Comparison of ENCODE assay signal across 14 cellular contexts in genomic region chr20:61588356-61589054, GRCh38.
DNase-seq lines count a peak whose midpoint lies in the region; ATAC-seq and TF ChIP-seq lines count a peak whose summit lies in the region.
"Had no signal": no experiment of that assay in that cellular context is flagged by ENCODE, and none has a peak within 500 bp of the region (broad histone marks: within the 10 kb centered on the region; RNA-seq: fewer than 3 reads in every experiment).

No MANE protein-coding gene starts in this region.

- H3K9ac ChIP-seq in GM23248 (no peak overlapping the region), adipocyte (ENCODE audit: low read length) (peak overlapping the region; percentile 22), MM.1S (ENCODE audit: low read length) (no peak overlapping the region)
- H3K9ac ChIP-seq: parathyroid adenoma had no signal

- H3K9me2 ChIP-seq in GM23248 (ENCODE audit: insufficient read depth) (no peaks in the 10 kb centered on the region), MM.1S (replicated peaks; ENCODE audit: insufficient read depth, low read length) (no peaks in the 10 kb centered on the region)

- TF ChIP-seq CTCF in Peyer's patch (IDR thresholded peaks at IDR 0.05) (no peak), MM.1S (IDR thresholded peaks at IDR 0.05; ENCODE audit: low read length) (no peak)

- peaks cover 5% of the 10 kb centered on the region; the same call in 1 of the 2 replicates for H3F3A ChIP-seq in GM23248 (ENCODE audit: insufficient read depth)
- H3F3A ChIP-seq in MM.1S (ENCODE audit: insufficient read depth, low read length), result no peaks in the 10 kb centered on the region

- in situ Hi-C loops in GM23248 (cut with MboI), result no loop called here

- H2AFZ ChIP-seq in GM23248 (no peak overlapping the region), MM.1S (ENCODE audit: low read length) (no peak overlapping the region)
- H2AFZ ChIP-seq: parathyroid adenoma had no signal

- H4K20me1 ChIP-seq in GM23248 (ENCODE audit: insufficient read depth) (no peaks in the 10 kb centered on the region), MM.1S (ENCODE audit: insufficient read depth, low read length) (no peaks in the 10 kb centered on the region)

- DNase-seq in GM23248, result peak; percentile 55
- no peak for DNase-seq in adipocyte (ENCODE audit: low read depth)
- DNase-seq in islet precursor cell, result peak; percentile 91
- DNase-seq in smooth muscle cell of the brain vasculature (ENCODE audit: low read depth, low spot score), result peak; percentile 2
- DNase-seq in COR-L47 (lab: John Stamatoyannopoulos, UW), result no peak
- no peak for DNase-seq in Peyer's patch
- DNase-seq in MM.1S, result no peak
- DNase-seq: activated CD4-positive, alpha-beta T cell treated with anti-CD3 and anti-CD28 coated beads, Interleukin-2, amount 50 U/mL, for 1 hour; activated gamma-delta T cell; cerebellar nuclear complex; DND-41; stimulated activated CD4-positive, alpha-beta T cell treated with anti-CD3 and anti-CD28 coated beads, Interleukin-4, amount 100 ng/mL, for 4 hours had no signal

- H3K4me3 ChIP-seq in GM23248 (peak overlapping the region; percentile 44), adipocyte (ENCODE audit: low read length) (peak overlapping the region; percentile 67), Peyer's patch (no peak overlapping the region), MM.1S (ENCODE audit: low read length) (no peak overlapping the region)

- no peak for ATAC-seq in GM21619 (IDR thresholded peaks at IDR 0.05; ENCODE audit: unreplicated experiment)

- H3K36me3 ChIP-seq in GM23248 (ENCODE audit: low read depth) (no peaks in the 10 kb centered on the region), adipocyte (ENCODE audit: control insufficient read depth, insufficient read depth, low read length, severe bottlenecking) (no peaks in the 10 kb centered on the region), Peyer's patch (no peaks in the 10 kb centered on the region), MM.1S (replicated peaks; ENCODE audit: insufficient read depth, low read length) (no peaks in the 10 kb centered on the region)

- H3K27me3 ChIP-seq in GM23248 (replicated peaks; ENCODE audit: insufficient read depth), result no peaks in the 10 kb centered on the region
- no peaks in the 10 kb centered on the region for H3K27me3 ChIP-seq in adipocyte (replicated peaks; ENCODE audit: control insufficient read depth, insufficient read depth, low read length)
- no peaks in the 10 kb centered on the region for H3K27me3 ChIP-seq in Peyer's patch
- H3K27me3 ChIP-seq in MM.1S (replicated peaks; ENCODE audit: insufficient read depth, low read length), result peaks cover 65% of the 10 kb centered on the region

- 0 out of 2 replicates have a peak overlapping the region, but pooled peaks have one; percentile 1 for H3K27ac ChIP-seq in GM23248
- H3K27ac ChIP-seq in Peyer's patch, result no peak overlapping the region
- no peak overlapping the region for H3K27ac ChIP-seq in MM.1S (ENCODE audit: low read length)
- H3K27ac ChIP-seq: parathyroid adenoma had no signal

- H3K9me3 ChIP-seq in GM23248 (ENCODE audit: low read depth), result no peaks in the 10 kb centered on the region
- peaks cover 18% of the 10 kb centered on the region for H3K9me3 ChIP-seq in adipocyte (ENCODE audit: control insufficient read depth, low read length)
- no peaks in the 10 kb centered on the region for H3K9me3 ChIP-seq in Peyer's patch
- H3K9me3 ChIP-seq in MM.1S (replicated peaks; ENCODE audit: insufficient read depth, low read length), result no peaks in the 10 kb centered on the region

- 5 to 7% methylated on average over 27 to 28 of the region's 28 CpGs for WGBS in GM23248 (ENCODE audit: low coverage in 1 of 2, low lambda C conversion rate in 2 of 2, missing lambda C conversion rate in 2 of 2), 2 experiments

- no peak for TF ChIP-seq POLR2A in Peyer's patch (IDR thresholded peaks at IDR 0.05)

- H3K79me2 ChIP-seq in GM23248 (ENCODE audit: insufficient read depth) (no peaks in the 10 kb centered on the region), MM.1S (ENCODE audit: low read length) (no peaks in the 10 kb centered on the region)
- H3K79me2 ChIP-seq: parathyroid adenoma had no signal

- H3K4me2 ChIP-seq in GM23248 (ENCODE audit: unreplicated experiment) (peak overlapping the region; percentile 67), MM.1S (ENCODE audit: low read depth, low read length) (no peak overlapping the region)

- H3K4me1 ChIP-seq in GM23248 (ENCODE audit: insufficient read depth), result peaks cover 15% of the 10 kb centered on the region
- H3K4me1 ChIP-seq in adipocyte (ENCODE audit: control insufficient read depth, insufficient read depth, low read length), result peaks cover 19% of the 10 kb centered on the region
- H3K4me1 ChIP-seq in Peyer's patch, result no peaks in the 10 kb centered on the region
- no peaks in the 10 kb centered on the region for H3K4me1 ChIP-seq in MM.1S (ENCODE audit: low read length)
- H3K4me1 ChIP-seq: parathyroid adenoma had no signal

Comparison
In these comparisons a context has a peak if more than half of its experiments do, and no peak if none do; other contexts are left out.
1. DNase-seq: peak in GM23248 (single experiment), islet precursor cell (single experiment) and smooth muscle cell of the brain vasculature (single experiment); none in adipocyte (single experiment), COR-L47 (single experiment), Peyer's patch (0 of 3) and MM.1S (single experiment).
2. H3K4me3 ChIP-seq: peak in GM23248 (single experiment) and adipocyte (single experiment); none in Peyer's patch (0 of 4) and MM.1S (single experiment).